In the genomic region with DNA sequence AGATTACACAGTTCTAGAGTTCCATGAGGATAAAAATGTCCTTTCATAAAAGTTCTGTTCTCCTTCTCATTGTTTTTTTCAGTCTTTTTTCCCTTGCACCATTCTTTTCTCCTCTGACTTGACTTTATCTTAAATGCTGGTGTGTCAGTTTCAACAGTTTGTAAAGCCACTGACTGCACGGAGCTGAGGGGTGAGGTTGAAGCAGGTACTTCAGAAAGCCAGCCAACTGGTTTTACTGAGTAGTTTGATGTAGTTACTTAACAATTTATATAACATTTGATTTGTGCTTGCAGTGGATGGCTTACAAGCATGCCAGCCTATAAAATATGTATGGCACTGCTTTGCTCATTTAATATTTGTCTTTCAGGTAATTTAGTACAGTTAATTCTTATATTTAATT, we compare ENCODE assay signal across 16 cellular contexts.
"Had no signal": no experiment of that assay in that cellular context is flagged by ENCODE, and none has a peak within 500 bp of the region (broad histone marks: within the 10 kb centered on the region; RNA-seq: fewer than 3 reads in every experiment).

No MANE protein-coding gene starts in this region.

- H3K36me3 ChIP-seq: right lobe of liver had no signal

- H3K4me3 ChIP-seq: esophagus squamous epithelium, gastroesophageal sphincter, left ventricle myocardium inferior, psoas muscle, right lobe of liver, tibial nerve had no signal

- H3K27ac ChIP-seq: esophagus squamous epithelium, gastroesophageal sphincter, left ventricle myocardium inferior, parathyroid adenoma, psoas muscle, right lobe of liver, tibial nerve had no signal

- H3K27me3 ChIP-seq: esophagus squamous epithelium, gastroesophageal sphincter, right lobe of liver, tibial nerve had no signal

- ATAC-seq: gastroesophageal sphincter; psoas muscle; stimulated activated memory B cell treated with anti-CD40 and anti-IgM and Interleukin-4, amounts not matched to agents 10 μg/mL and 1 μg/mL and 100 μg/mL, for 72 hours had no signal

- H3K9me3 ChIP-seq: esophagus squamous epithelium, gastroesophageal sphincter, left ventricle myocardium inferior, psoas muscle, right lobe of liver, tibial nerve had no signal

- H3K4me1 ChIP-seq: esophagus squamous epithelium, gastroesophageal sphincter, left ventricle myocardium inferior, parathyroid adenoma, psoas muscle, right lobe of liver, tibial nerve had no signal

- DNase-seq: cortex of kidney; effector memory CD4-positive, alpha-beta T cell; esophagus squamous epithelium; foreskin fibroblast; glutamatergic neuron; islet precursor cell; left ventricle myocardium inferior; naive B cell; psoas muscle; retina; right lobe of liver; stimulated activated CD4-positive, alpha-beta T cell treated with anti-CD3 and anti-CD28 coated beads, Interleukin-4, amount 100 ng/mL, for 1 hour had no signal
